In genomic region chr2:9554841-9555337, GRCh38 we compare ENCODE assay signal across 8 cellular contexts. TPM values are rescaled to one million over a fixed set of nuclear protein-coding genes. Genes with fewer than 3 reads are reported as not detected.
A peak's percentile ranks its signal among the peaks of the same experiment; 100 is the strongest.
DNase-seq lines count a peak whose midpoint lies in the region; ATAC-seq, FAIRE-seq and TF ChIP-seq lines count a peak whose summit lies in the region.

No MANE protein-coding gene starts in this region.

- TF ChIP-seq CTCF in HEK293 (tag by site-specific recombination; IDR thresholded peaks at IDR 0.05): no peak
- TF ChIP-seq CTCF in RWPE1 (conservative IDR thresholded peaks at IDR 0.05; ENCODE audit: low read depth): no peak
- TF ChIP-seq CTCF in astrocyte (IDR thresholded peaks at IDR 0.05; ENCODE audit: insufficient read depth, low read depth, low read length): no peak

- H3K36me3 Mint-ChIP-seq in astrocyte (ENCODE audit: low read depth, unreplicated experiment): peaks cover 2% of the 10 kb centered on the region

- peaks cover 26% of the 10 kb centered on the region for H3K4me1 Mint-ChIP-seq in astrocyte (ENCODE audit: low read depth, unreplicated experiment)

- H3K27ac ChIP-seq in HEK293 (ENCODE audit: extremely low read depth, low read depth, low read length) (peak overlapping the region; percentile 99), RWPE1 (peak overlapping the region; percentile 96), astrocyte (ENCODE audit: low read depth, low read length) (peak overlapping the region; percentile 91), skeletal muscle tissue (ENCODE audit: low read depth, low read length) (peak overlapping the region; percentile 98)

- H3K4me3 ChIP-seq in HEK293 (ENCODE audit: low read depth, low read length) (peak overlapping the region; percentile 96), astrocyte (ENCODE audit: insufficient read depth, low read depth, low read length) (peak overlapping the region; percentile 90), iPS-11a (ENCODE audit: low read depth, low read length) (peak overlapping the region; percentile 79), skeletal muscle tissue (ENCODE audit: low read length in 3 of 3) (peak overlapping the region; percentile 88 to 94 (median 93))

- no peaks in the 10 kb centered on the region for H3K9me3 Mint-ChIP-seq in astrocyte (ENCODE audit: unreplicated experiment)

- H2AFZ ChIP-seq in astrocyte (ENCODE audit: low read depth, low read length): peak overlapping the region; percentile 57

- CTCF ChIA-PET in HEK293 (lab: Yijun Ruan, JAX): interaction anchor here (0.6 to 1.6 kb wide), 7 partner anchors 14 to 518 kb away, joined by 3 to 4 read pairs (median 3); no protein-coding TSS in a partner anchor
- CTCF ChIA-PET in RWPE1 (lab: Yijun Ruan, JAX): interaction anchor here (1.0 kb wide), 1 partner anchor 370 kb away, joined by 4 read pairs; no protein-coding TSS in a partner anchor

- H3K4me2 ChIP-seq in astrocyte (ENCODE audit: low read length): peak overlapping the region; percentile 96

- H3K4me1 ChIP-seq in HEK293 (ENCODE audit: control insufficient read depth, insufficient read depth, low read length) (peaks cover 13% of the 10 kb centered on the region), astrocyte (ENCODE audit: insufficient read depth, low read length) (peaks cover 22% of the 10 kb centered on the region), skeletal muscle tissue (ENCODE audit: control insufficient read depth in 3 of 3, insufficient read depth in 3 of 3, low read length in 3 of 3) (peaks cover 15 to 22% (median 21%) of the 10 kb centered on the region in 3 donors)

- H3K9me3 ChIP-seq in HEK293 (ENCODE audit: control insufficient read depth, insufficient read depth, low read depth, low read length) (no peaks in the 10 kb centered on the region), astrocyte (ENCODE audit: insufficient read depth, low read depth, low read length) (no peaks in the 10 kb centered on the region), skeletal muscle tissue (ENCODE audit: control insufficient read depth in 3 of 3, low read length in 3 of 3) (no peaks in the 10 kb centered on the region)

- no peaks in the 10 kb centered on the region for H3K27me3 ChIP-seq in astrocyte (ENCODE audit: insufficient read depth, low read length)
- no peaks in the 10 kb centered on the region for H3K27me3 ChIP-seq in skeletal muscle tissue (ENCODE audit: control insufficient read depth in 3 of 3, insufficient read depth in 3 of 3, low read length in 3 of 3)

- ATAC-seq in HG02763 (IDR thresholded peaks at IDR 0.05; ENCODE audit: unreplicated experiment): no peak

- H3K79me2 ChIP-seq in astrocyte (ENCODE audit: insufficient read depth, low read length): peaks cover 70% of the 10 kb centered on the region

- peak; percentile 29 for DNase-seq in AG20443 (ENCODE audit: low spot score)
- DNase-seq in RWPE1 (ENCODE audit: low spot score): no peak
- peak; percentile 80 for DNase-seq in astrocyte (ENCODE audit: low read depth)
- DNase-seq in retina: no peak

- no peaks in the 10 kb centered on the region for H3K27me3 Mint-ChIP-seq in astrocyte (ENCODE audit: low read depth, unreplicated experiment)

- peak overlapping the region; percentile 100 for H3K4me3 Mint-ChIP-seq in astrocyte (ENCODE audit: unreplicated experiment)

- POLR2A ChIA-PET in HEK293 (lab: Yijun Ruan, JAX) (interaction anchor here (0.6 to 2.8 kb wide), 14 partner anchors 7 to 215 kb away, joined by 3 to 58 read pairs (median 6); partner anchors contain the start of genes IAH1 and YWHAQ), RWPE1 (lab: Yijun Ruan, JAX; ENCODE audit: low non-redundant PET) (no interaction called here)

- H3K9ac ChIP-seq in astrocyte (ENCODE audit: low read length): peak overlapping the region; percentile 95
- H3K9ac ChIP-seq in skeletal muscle tissue (ENCODE audit: low read depth in 1 of 3, low read length in 3 of 3): peak overlapping the region; percentile 96 to 100 (median 98)

- peaks cover 40% of the 10 kb centered on the region for H4K20me1 ChIP-seq in astrocyte (ENCODE audit: insufficient read depth, low read length)

- peak overlapping the region; percentile 94 for H3K27ac Mint-ChIP-seq in astrocyte (ENCODE audit: unreplicated experiment)

- no peak for FAIRE-seq in astrocyte (lab: Jason Lieb, UNC)

- H3K36me3 ChIP-seq in HEK293 (ENCODE audit: control insufficient read depth in 2 of 2, insufficient read depth in 1 of 2, low read length in 2 of 2): peaks cover 4 to 6% of the 10 kb centered on the region in 2 experiments; a peak in 2 of 3 replicates
- no peaks in the 10 kb centered on the region for H3K36me3 ChIP-seq in astrocyte (ENCODE audit: insufficient read depth, low read length)
- no peaks in the 10 kb centered on the region for H3K36me3 ChIP-seq in skeletal muscle tissue (ENCODE audit: control insufficient read depth in 3 of 3, insufficient read depth in 3 of 3, low read length in 3 of 3)

TF ChIP-seq in HEK293, 187 proteins besides CTCF, POLR2A, EP300 and RAD21 (continues in another document):
- TF ChIP-seq ZNF707 (tag by site-specific recombination; IDR thresholded peaks at IDR 0.05) (no peak), ZBTB20 (tag by site-specific recombination; IDR thresholded peaks at IDR 0.05) (peak; percentile 84), ZNF600 (tag by site-specific recombination; IDR thresholded peaks at IDR 0.05) (peak; percentile 76; the same call in 1 of the 2 replicates), TCF7L2 (IDR thresholded peaks at IDR 0.05; ENCODE audit: borderline replicate concordance, low read depth, low read length) (no peak), ZBTB6 (tag by site-specific recombination; IDR thresholded peaks at IDR 0.05) (peak; percentile 89), ZNF202 (tag by site-specific recombination; IDR thresholded peaks at IDR 0.05; ENCODE audit: borderline replicate concordance) (no peak), ZNF692 (tag by site-specific recombination; IDR thresholded peaks at IDR 0.05) (no peak), HOXD13 (CRISPR knock-in tag; IDR thresholded peaks at IDR 0.05; ENCODE audit: borderline replicate concordance) (no peak), IKZF3 (tag by site-specific recombination; IDR thresholded peaks at IDR 0.05) (peak; percentile 47; the same call in 1 of the 2 replicates), ZNF362 (tag by site-specific recombination; IDR thresholded peaks at IDR 0.05) (no peak), ZSCAN4 (tag by site-specific recombination; IDR thresholded peaks at IDR 0.05) (0 out of 2 replicates have a peak, but pooled peaks have one; percentile 26), SP2 (tag by site-specific recombination; IDR thresholded peaks at IDR 0.05) (peak; percentile 67), KLF10 (tag by site-specific recombination; IDR thresholded peaks at IDR 0.05) (no peak), ZNF398 (tag by site-specific recombination; IDR thresholded peaks at IDR 0.05) (peak; percentile 71)

RNA-seq across cellular contexts. Expression of gene ADAM17, which starts 0.7 kb away (rescaled TPM):
- 44.9 and 48.4 TPM in 2 replicates for total RNA-seq in astrocyte
- 20.4 TPM for total RNA-seq in skeletal muscle tissue

Comparison
In these comparisons a context has a peak if more than half of its experiments do, and no peak if none do; other contexts are left out.
1. DNase-seq: peak in AG20443 (single experiment) and astrocyte (single experiment); none in RWPE1 (single experiment) and retina (single experiment).
2. Peak in every context shown above with its lines, with median percentiles within 50 percentile points of each other: H3K27ac ChIP-seq and H3K4me3 ChIP-seq.